11 cellular contexts compared by ENCODE assay signal in the genomic region with DNA sequence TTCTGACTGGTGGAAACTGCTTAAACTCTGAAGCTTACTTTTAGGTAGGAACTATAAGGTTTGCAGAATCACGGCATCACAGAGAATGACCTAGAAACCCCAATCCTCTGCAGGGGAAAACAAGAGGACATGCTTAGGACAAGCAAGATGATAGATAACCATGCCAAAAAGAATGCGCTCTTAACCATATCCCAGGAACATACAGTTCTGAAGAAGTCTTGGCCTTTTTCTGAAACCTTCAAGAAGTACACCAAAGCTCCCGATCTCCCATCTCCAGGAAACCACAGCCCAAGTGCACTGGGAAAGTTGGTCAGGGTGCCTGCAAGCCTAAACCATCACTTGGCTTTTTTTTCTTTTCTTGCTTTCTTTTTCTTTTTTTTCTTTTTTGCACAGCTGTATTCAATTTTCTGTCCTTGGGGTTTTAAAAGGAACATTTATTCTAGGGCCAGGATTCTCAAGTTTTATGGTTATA. TPM values are rescaled to one million over a fixed set of nuclear protein-coding genes. Genes with fewer than 3 reads are reported as not detected.
A peak's percentile ranks its signal among the peaks of the same experiment; 100 is the strongest.
DNase-seq lines count a peak whose midpoint lies in the region; ATAC-seq and TF ChIP-seq lines count a peak whose summit lies in the region.
"Had no signal": no experiment of that assay in that cellular context is flagged by ENCODE, and none has a peak within 500 bp of the region (broad histone marks: within the 10 kb centered on the region; RNA-seq: fewer than 3 reads in every experiment).

No MANE protein-coding gene starts in this region.

- 71 to 75% methylated on average over 3 of the region's 3 CpGs for WGBS in lung, 2 donors
- 84 to 91% methylated on average over 3 of the region's 3 CpGs for WGBS in thyroid gland, 2 donors

- TF ChIP-seq CTCF in cardiac fibroblast (IDR thresholded peaks at IDR 0.05; ENCODE audit: low read depth, low read length) (no peak), lung (IDR thresholded peaks at IDR 0.05; ENCODE audit: control extremely low read depth, extremely low read depth) (no peak), thyroid gland (IDR thresholded peaks at IDR 0.05) (no peak)

- H3K9me3 ChIP-seq in lung (ENCODE audit: control insufficient read depth in 2 of 2, insufficient read depth in 1 of 2, low read length in 1 of 2), result no peaks in the 10 kb centered on the region
- H3K9me3 ChIP-seq in thyroid gland, result no peaks in the 10 kb centered on the region
- H3K9me3 ChIP-seq: MG63 had no signal

- no peak for TF ChIP-seq POLR2A in thyroid gland (IDR thresholded peaks at IDR 0.05)

- DNase-seq in activated CD4-positive, alpha-beta T cell treated with anti-CD3 and anti-CD28 coated beads, Interleukin-2, amount 10 ng/mL, durations not matched to agents 7 days and 5 days, result no peak
- DNase-seq in activated CD4-positive, alpha-beta T cell treated with anti-CD3 and anti-CD28 coated beads, Interleukin-2, amount 50 U/mL, for 1 hour, result no peak
- peak; percentile 60 to 76 for DNase-seq in cardiac fibroblast (ENCODE audit: low read depth in 2 of 2)
- DNase-seq in lung (ENCODE audit: low spot score), result no peak
- DNase-seq in thyroid gland, result no peak
- no peak for DNase-seq in epidermal melanocyte (ENCODE audit: insufficient read length, low spot score)
- DNase-seq in anterior cingulate cortex (lab: John Stamatoyannopoulos, UW), result no peak
- DNase-seq: kidney had no signal

- no peaks in the 10 kb centered on the region for H3K36me3 ChIP-seq in lung (ENCODE audit: control insufficient read depth in 2 of 2, insufficient read depth in 2 of 2, low read length in 2 of 2)
- no peaks in the 10 kb centered on the region for H3K36me3 ChIP-seq in thyroid gland
- H3K36me3 ChIP-seq: MG63 had no signal

- H3K4me1 ChIP-seq in lung (ENCODE audit: control insufficient read depth in 2 of 2, insufficient read depth in 2 of 2, low read length in 2 of 2) (peaks cover 0 to 10% of the 10 kb centered on the region in 2 donors), thyroid gland (peaks cover 34 to 55% of the 10 kb centered on the region in 2 donors)

- peaks cover 9% of the 10 kb centered on the region for H3K36me3 Mint-ChIP-seq in activated CD4-positive, alpha-beta T cell treated with anti-CD3 and anti-CD28 coated beads, Interleukin-2, amount 10 ng/mL, durations not matched to agents 7 days and 5 days (ENCODE audit: low read depth)

- H3K27ac ChIP-seq in lung (ENCODE audit: low read depth in 1 of 2, low read length in 1 of 2) (peak overlapping the region; percentile 2 to 37), thyroid gland (peak overlapping the region; percentile 32 to 77 (median 71))

- POLR2A ChIA-PET in activated CD4-positive, alpha-beta T cell treated with anti-CD3 and anti-CD28 coated beads, Interleukin-2, amount 10 ng/mL, durations not matched to agents 7 days and 5 days (lab: Charles Lee), result no interaction called here

- H3K4me1 Mint-ChIP-seq in activated CD4-positive, alpha-beta T cell treated with anti-CD3 and anti-CD28 coated beads, Interleukin-2, amount 10 ng/mL, durations not matched to agents 7 days and 5 days, result peaks cover 42% of the 10 kb centered on the region

- intact Hi-C loops in thyroid gland (cut with DNase I), result no loop called here

- ATAC-seq in lung (ENCODE audit: insufficient read depth, low FRiP score), result no peak
- ATAC-seq in GM21529 (IDR thresholded peaks at IDR 0.05; ENCODE audit: unreplicated experiment), result no peak

- H3K9me3 Mint-ChIP-seq in activated CD4-positive, alpha-beta T cell treated with anti-CD3 and anti-CD28 coated beads, Interleukin-2, amount 10 ng/mL, durations not matched to agents 7 days and 5 days, result no peaks in the 10 kb centered on the region
- H3K9me3 Mint-ChIP-seq: T-helper 1 cell treated with Interleukin-12 subunit alpha and Interleukin-12 subunit beta and Interleukin-4 antibody, amounts not matched to agents 30 μg/mL and 1 μg/mL, for 36 hours had no signal

- H3K27ac Mint-ChIP-seq in activated CD4-positive, alpha-beta T cell treated with anti-CD3 and anti-CD28 coated beads, Interleukin-2, amount 10 ng/mL, durations not matched to agents 7 days and 5 days, result peak overlapping the region; percentile 62
- H3K27ac Mint-ChIP-seq: T-helper 1 cell treated with Interleukin-12 subunit alpha and Interleukin-12 subunit beta and Interleukin-4 antibody, amounts not matched to agents 30 μg/mL and 1 μg/mL, for 36 hours had no signal

- H3K4me3 ChIP-seq in cardiac fibroblast (replicated peaks in 1 of 2; ENCODE audit: low read depth in 2 of 2, low read length in 2 of 2), result peak overlapping the region in 1 of 2 donors; percentile 21
- H3K4me3 ChIP-seq in lung, result no peak overlapping the region
- H3K4me3 ChIP-seq in thyroid gland (replicated peaks in 1 of 3), result no peak overlapping the region
- H3K4me3 ChIP-seq: MG63 had no signal

- CTCF ChIA-PET in activated CD4-positive, alpha-beta T cell treated with anti-CD3 and anti-CD28 coated beads, Interleukin-2, amount 10 ng/mL, durations not matched to agents 7 days and 5 days (lab: Charles Lee), result interaction anchor here (0.8 to 1.2 kb wide), 3 partner anchors 9 to 89 kb away, joined by 3 to 5 read pairs (median 3); no protein-coding TSS in a partner anchor

- no peak overlapping the region for H3K4me3 Mint-ChIP-seq in activated CD4-positive, alpha-beta T cell treated with anti-CD3 and anti-CD28 coated beads, Interleukin-2, amount 10 ng/mL, durations not matched to agents 7 days and 5 days
- H3K4me3 Mint-ChIP-seq: T-helper 1 cell treated with Interleukin-12 subunit alpha and Interleukin-12 subunit beta and Interleukin-4 antibody, amounts not matched to agents 30 μg/mL and 1 μg/mL, for 36 hours had no signal

- H3K27me3 ChIP-seq in lung (ENCODE audit: control insufficient read depth, insufficient read depth) (no peaks in the 10 kb centered on the region), thyroid gland (no peaks in the 10 kb centered on the region)
- H3K27me3 ChIP-seq: MG63 had no signal

- no peaks in the 10 kb centered on the region for H3K27me3 Mint-ChIP-seq in activated CD4-positive, alpha-beta T cell treated with anti-CD3 and anti-CD28 coated beads, Interleukin-2, amount 10 ng/mL, durations not matched to agents 7 days and 5 days

RNA-seq across cellular contexts. Expression of gene SVIL, which starts 12.2 kb away (rescaled TPM):
- 10 to 100 TPM; 22.6 to 26.8 TPM for total RNA-seq in activated CD4-positive, alpha-beta T cell treated with anti-CD3 and anti-CD28 coated beads, Interleukin-2, amount 10 ng/mL, durations not matched to agents 7 days and 5 days
- total RNA-seq in lung (100 to 1,000 TPM in 1 of 2 donors, 10 to 100 TPM in 1; 68.4 to 117 TPM), thyroid gland (100 to 1,000 TPM in 2 of 4 donors, 10 to 100 TPM in 2; 59.9 to 211 (median 134) TPM)
- 10 to 100 TPM; 13.6 to 19.6 TPM for polyA plus RNA-seq in lung

Comparison
In these comparisons a context has a peak if more than half of its experiments do, and no peak if none do; other contexts are left out.
1. DNase-seq: peak in cardiac fibroblast (2 of 2); none in activated CD4-positive, alpha-beta T cell treated with anti-CD3 and anti-CD28 coated beads, Interleukin-2, amount 10 ng/mL, durations not matched to agents 7 days and 5 days (single experiment), activated CD4-positive, alpha-beta T cell treated with anti-CD3 and anti-CD28 coated beads, Interleukin-2, amount 50 U/mL, for 1 hour (single experiment), lung (single experiment), thyroid gland (0 of 2), epidermal melanocyte (single experiment) and anterior cingulate cortex (0 of 58).